Comparison of ENCODE assay signal across 8 cellular contexts in genomic region chr2:53969285-53970094, GRCh38. TPM values are rescaled to one million over a fixed set of nuclear protein-coding genes. Genes with fewer than 3 reads are reported as not detected.
A peak's percentile ranks its signal among the peaks of the same experiment; 100 is the strongest.
DNase-seq lines count a peak whose midpoint lies in the region; ATAC-seq and TF ChIP-seq lines count a peak whose summit lies in the region.

No MANE protein-coding gene starts in this region.

- H2AFZ ChIP-seq in OCI-LY1 (ENCODE audit: low read length): no peak overlapping the region

- peak overlapping the region; percentile 84 for H3K4me3 Mint-ChIP-seq in activated CD4-positive, alpha-beta T cell treated with anti-CD3 and anti-CD28 coated beads for 36 hours

- no peaks in the 10 kb centered on the region for H3K27me3 Mint-ChIP-seq in activated CD4-positive, alpha-beta T cell treated with anti-CD3 and anti-CD28 coated beads for 36 hours

- peak overlapping the region; percentile 85 for H3K27ac Mint-ChIP-seq in activated CD4-positive, alpha-beta T cell treated with anti-CD3 and anti-CD28 coated beads for 36 hours

- H3K79me2 ChIP-seq in OCI-LY1 (ENCODE audit: insufficient read depth, low read length): peaks cover 67% of the 10 kb centered on the region

- no peaks in the 10 kb centered on the region; the same call in 1 of the 2 replicates for H3F3A ChIP-seq in OCI-LY1 (ENCODE audit: insufficient read depth, low read length)

- H3K36me3 Mint-ChIP-seq in activated CD4-positive, alpha-beta T cell treated with anti-CD3 and anti-CD28 coated beads for 36 hours (ENCODE audit: low read depth): peaks cover 3% of the 10 kb centered on the region

- peak; percentile 56 for ATAC-seq in activated CD4-positive, alpha-beta T cell treated with anti-CD3 and anti-CD28 coated beads for 36 hours
- peak; percentile 23 for ATAC-seq in HG03159 (IDR thresholded peaks at IDR 0.05; ENCODE audit: unreplicated experiment)
- ATAC-seq in stimulated activated naive CD8-positive, alpha-beta T cell treated with anti-CD3 and anti-CD28 coated beads, Interleukin-15, Interleukin-2, amounts not matched to agents 100 U/mL and 50 U/mL, for 24 hours: peak; percentile 37

- in situ Hi-C loops in brain microvascular endothelial cell (cut with HindIII; ENCODE audit: low pct_ligation_motif_present, low sequenced_read_pairs): no loop called here

- intact Hi-C loops in activated CD4-positive, alpha-beta T cell treated with anti-CD3 and anti-CD28 coated beads for 36 hours (cut with DNase I, micrococcal nuclease): loop anchor here (1.0 to 10.0 kb wide), 9 partner anchors 71 to 1263 kb away; partner anchors contain the start of genes ACYP2 (in 2 of the 2), CLHC1 (in 1 of the 2), EML6 (in 1 of the 2) and RPS27A (in 1 of the 2)

- no peak for TF ChIP-seq CTCF in OCI-LY1 (IDR thresholded peaks at IDR 0.05; ENCODE audit: low read length)
- no peak for TF ChIP-seq CTCF in brain microvascular endothelial cell (IDR thresholded peaks at IDR 0.05; ENCODE audit: low read depth, low read length, missing control alignments)
- TF ChIP-seq CTCF in kidney epithelial cell (IDR thresholded peaks at IDR 0.05; ENCODE audit: insufficient read depth, low read length, poor library complexity, severe bottlenecking): no peak

- DNase-seq in activated CD4-positive, alpha-beta T cell treated with anti-CD3 and anti-CD28 coated beads for 36 hours: peak; percentile 23
- DNase-seq in activated CD4-positive, alpha-beta T cell treated with anti-CD3 and anti-CD28 coated beads, Interleukin-2, amount 50 U/mL, for 4 hours: no peak
- DNase-seq in brain microvascular endothelial cell: peak; percentile 68
- DNase-seq in kidney epithelial cell (ENCODE audit: low read depth): peak; percentile 56
- DNase-seq in stimulated activated naive CD8-positive, alpha-beta T cell treated with anti-CD3 and anti-CD28 coated beads, Interleukin-15, Interleukin-2, amounts not matched to agents 100 U/mL and 50 U/mL, for 24 hours: no peak
- no peak for DNase-seq in middle frontal gyrus (ENCODE audit: extremely low spot score, low spot score)

- H3K9me2 ChIP-seq in OCI-LY1 (ENCODE audit: low read depth, low read length): no peaks in the 10 kb centered on the region

- H3K27ac ChIP-seq in OCI-LY1 (ENCODE audit: low read depth, low read length, poor library complexity, severe bottlenecking): peak overlapping the region; percentile 73
- peak overlapping the region; percentile 93 for H3K27ac ChIP-seq in brain microvascular endothelial cell

- H3K4me3 ChIP-seq in OCI-LY1 (ENCODE audit: low read depth, low read length, poor library complexity, severe bottlenecking) (peak overlapping the region; percentile 84), brain microvascular endothelial cell (ENCODE audit: low read depth, low read length) (peak overlapping the region; percentile 93), kidney epithelial cell (ENCODE audit: low read depth, low read length) (peak overlapping the region; percentile 83)

- no peaks in the 10 kb centered on the region for H3K9me3 ChIP-seq in OCI-LY1 (ENCODE audit: low read length)

- POLR2A ChIA-PET in activated CD4-positive, alpha-beta T cell treated with anti-CD3 and anti-CD28 coated beads for 36 hours (lab: Charles Lee): interaction anchor here (1.0 to 1.2 kb wide), 2 partner anchors 26 to 72 kb away, joined by 3 to 4 read pairs; no protein-coding TSS in a partner anchor

- H4K20me1 ChIP-seq in OCI-LY1 (ENCODE audit: insufficient read depth, low read length): no peaks in the 10 kb centered on the region

- H3K9ac ChIP-seq in OCI-LY1 (ENCODE audit: low read length): peak overlapping the region; percentile 94

- H3K9me3 Mint-ChIP-seq in activated CD4-positive, alpha-beta T cell treated with anti-CD3 and anti-CD28 coated beads for 36 hours (ENCODE audit: low read depth): no peaks in the 10 kb centered on the region

- peaks cover 47% of the 10 kb centered on the region for H3K4me1 ChIP-seq in OCI-LY1 (ENCODE audit: insufficient read depth, low read length, severe bottlenecking)

- no peaks in the 10 kb centered on the region for H3K27me3 ChIP-seq in OCI-LY1 (ENCODE audit: insufficient read depth, low read length)
- H3K27me3 ChIP-seq in brain microvascular endothelial cell (replicated peaks): no peaks in the 10 kb centered on the region
- no peaks in the 10 kb centered on the region for H3K27me3 ChIP-seq in kidney epithelial cell (ENCODE audit: control insufficient read depth, insufficient read depth, low read length)

- CTCF ChIA-PET in activated CD4-positive, alpha-beta T cell treated with anti-CD3 and anti-CD28 coated beads for 36 hours (lab: Charles Lee): interaction anchor here (1.0 to 1.8 kb wide), 3 partner anchors 10 to 83 kb away, joined by 3 to 5 read pairs (median 3); no protein-coding TSS in a partner anchor

- H3K36me3 ChIP-seq in OCI-LY1 (ENCODE audit: insufficient read depth, low read length) (peaks cover 11% of the 10 kb centered on the region; the same call in 1 of the 2 replicates), brain microvascular endothelial cell (replicated peaks) (no peaks in the 10 kb centered on the region), kidney epithelial cell (ENCODE audit: control insufficient read depth, insufficient read depth, low read length) (no peaks in the 10 kb centered on the region)

- peaks cover 46% of the 10 kb centered on the region for H3K4me1 Mint-ChIP-seq in activated CD4-positive, alpha-beta T cell treated with anti-CD3 and anti-CD28 coated beads for 36 hours

- peak overlapping the region; percentile 81 for H3K4me2 ChIP-seq in OCI-LY1 (ENCODE audit: low read length)

RNA-seq across cellular contexts. Expression of gene PSME4, which starts 1.3 kb away (rescaled TPM):
- total RNA-seq in activated CD4-positive, alpha-beta T cell treated with anti-CD3 and anti-CD28 coated beads for 36 hours: 10 to 100 TPM; 37.8 to 44.3 TPM
- 39.5 and 44.3 TPM in 2 replicates for total RNA-seq in kidney epithelial cell

Comparison
In these comparisons a context has a peak if more than half of its experiments do, and no peak if none do; other contexts are left out.
1. DNase-seq: peak in activated CD4-positive, alpha-beta T cell treated with anti-CD3 and anti-CD28 coated beads for 36 hours (single experiment), brain microvascular endothelial cell (single experiment) and kidney epithelial cell (single experiment); none in activated CD4-positive, alpha-beta T cell treated with anti-CD3 and anti-CD28 coated beads, Interleukin-2, amount 50 U/mL, for 4 hours (0 of 2), stimulated activated naive CD8-positive, alpha-beta T cell treated with anti-CD3 and anti-CD28 coated beads, Interleukin-15, Interleukin-2, amounts not matched to agents 100 U/mL and 50 U/mL, for 24 hours (single experiment) and middle frontal gyrus (single experiment).
2. Peak in every context shown above with its lines, with median percentiles within 50 percentile points of each other: ATAC-seq and H3K4me3 ChIP-seq.